2 cellular contexts compared by ENCODE assay signal in the genomic region with DNA sequence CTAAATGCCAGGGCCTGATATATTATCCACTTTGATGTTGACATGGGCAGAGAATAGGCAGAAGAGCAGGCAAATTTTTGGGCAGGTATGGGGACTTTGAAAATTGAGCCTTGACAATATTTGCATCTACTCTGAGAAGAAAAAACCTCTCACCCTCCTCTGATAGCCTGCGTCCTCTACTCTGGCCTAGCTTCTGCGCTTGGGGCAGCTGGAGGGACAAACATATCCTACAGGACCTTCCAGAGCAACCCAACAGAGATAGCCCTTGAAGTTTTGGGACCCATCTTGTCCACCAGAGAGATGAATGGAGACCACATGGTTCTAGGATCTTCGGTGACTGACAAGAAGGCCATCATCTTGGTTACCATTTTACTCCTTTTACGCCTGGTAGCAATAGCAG.
TF ChIP-seq lines count a peak whose summit lies in the region.

A gene with protein sequence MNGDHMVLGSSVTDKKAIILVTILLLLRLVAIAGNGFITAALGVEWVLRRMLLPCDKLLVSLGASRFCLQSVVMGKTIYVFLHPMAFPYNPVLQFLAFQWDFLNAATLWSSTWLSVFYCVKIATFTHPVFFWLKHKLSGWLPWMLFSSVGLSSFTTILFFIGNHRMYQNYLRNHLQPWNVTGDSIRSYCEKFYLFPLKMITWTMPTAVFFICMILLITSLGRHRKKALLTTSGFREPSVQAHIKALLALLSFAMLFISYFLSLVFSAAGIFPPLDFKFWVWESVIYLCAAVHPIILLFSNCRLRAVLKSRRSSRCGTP (plus strand): TSS at position 301 of the 400 bp plus-strand sequence. CDS start 0 bp downstream, at position 301.

TF ChIP-seq in HepG2, 621 proteins besides CTCF, POLR2A, EP300 and RAD21 (continues in another document):
- TF ChIP-seq HMG20A (CRISPR knock-in tag; IDR thresholded peaks at IDR 0.05; ENCODE audit: borderline replicate concordance) (no peak), SPEN (CRISPR knock-in tag; IDR thresholded peaks at IDR 0.05; ENCODE audit: low read depth) (no peak), ZNF800 (CRISPR knock-in tag; IDR thresholded peaks at IDR 0.05) (no peak), ZBED4 (CRISPR knock-in tag; IDR thresholded peaks at IDR 0.05; ENCODE audit: borderline replicate concordance) (no peak)
- TF ChIP-seq, protein P1, sequence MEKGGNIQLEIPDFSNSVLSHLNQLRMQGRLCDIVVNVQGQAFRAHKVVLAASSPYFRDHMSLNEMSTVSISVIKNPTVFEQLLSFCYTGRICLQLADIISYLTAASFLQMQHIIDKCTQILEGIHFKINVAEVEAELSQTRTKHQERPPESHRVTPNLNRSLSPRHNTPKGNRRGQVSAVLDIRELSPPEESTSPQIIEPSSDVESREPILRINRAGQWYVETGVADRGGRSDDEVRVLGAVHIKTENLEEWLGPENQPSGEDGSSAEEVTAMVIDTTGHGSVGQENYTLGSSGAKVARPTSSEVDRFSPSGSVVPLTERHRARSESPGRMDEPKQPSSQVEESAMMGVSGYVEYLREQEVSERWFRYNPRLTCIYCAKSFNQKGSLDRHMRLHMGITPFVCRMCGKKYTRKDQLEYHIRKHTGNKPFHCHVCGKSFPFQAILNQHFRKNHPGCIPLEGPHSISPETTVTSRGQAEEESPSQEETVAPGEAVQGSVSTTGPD (CRISPR knock-in tag; IDR thresholded peaks at IDR 0.05), result no peak
- TF ChIP-seq, protein P2, sequence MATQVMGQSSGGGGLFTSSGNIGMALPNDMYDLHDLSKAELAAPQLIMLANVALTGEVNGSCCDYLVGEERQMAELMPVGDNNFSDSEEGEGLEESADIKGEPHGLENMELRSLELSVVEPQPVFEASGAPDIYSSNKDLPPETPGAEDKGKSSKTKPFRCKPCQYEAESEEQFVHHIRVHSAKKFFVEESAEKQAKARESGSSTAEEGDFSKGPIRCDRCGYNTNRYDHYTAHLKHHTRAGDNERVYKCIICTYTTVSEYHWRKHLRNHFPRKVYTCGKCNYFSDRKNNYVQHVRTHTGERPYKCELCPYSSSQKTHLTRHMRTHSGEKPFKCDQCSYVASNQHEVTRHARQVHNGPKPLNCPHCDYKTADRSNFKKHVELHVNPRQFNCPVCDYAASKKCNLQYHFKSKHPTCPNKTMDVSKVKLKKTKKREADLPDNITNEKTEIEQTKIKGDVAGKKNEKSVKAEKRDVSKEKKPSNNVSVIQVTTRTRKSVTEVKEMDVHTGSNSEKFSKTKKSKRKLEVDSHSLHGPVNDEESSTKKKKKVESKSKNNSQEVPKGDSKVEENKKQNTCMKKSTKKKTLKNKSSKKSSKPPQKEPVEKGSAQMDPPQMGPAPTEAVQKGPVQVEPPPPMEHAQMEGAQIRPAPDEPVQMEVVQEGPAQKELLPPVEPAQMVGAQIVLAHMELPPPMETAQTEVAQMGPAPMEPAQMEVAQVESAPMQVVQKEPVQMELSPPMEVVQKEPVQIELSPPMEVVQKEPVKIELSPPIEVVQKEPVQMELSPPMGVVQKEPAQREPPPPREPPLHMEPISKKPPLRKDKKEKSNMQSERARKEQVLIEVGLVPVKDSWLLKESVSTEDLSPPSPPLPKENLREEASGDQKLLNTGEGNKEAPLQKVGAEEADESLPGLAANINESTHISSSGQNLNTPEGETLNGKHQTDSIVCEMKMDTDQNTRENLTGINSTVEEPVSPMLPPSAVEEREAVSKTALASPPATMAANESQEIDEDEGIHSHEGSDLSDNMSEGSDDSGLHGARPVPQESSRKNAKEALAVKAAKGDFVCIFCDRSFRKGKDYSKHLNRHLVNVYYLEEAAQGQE (IDR thresholded peaks at IDR 0.05; ENCODE audit: borderline replicate concordance in 1 of 2, low read depth in 1 of 2, low read length in 2 of 2), result no peak
- TF ChIP-seq, protein P3, sequence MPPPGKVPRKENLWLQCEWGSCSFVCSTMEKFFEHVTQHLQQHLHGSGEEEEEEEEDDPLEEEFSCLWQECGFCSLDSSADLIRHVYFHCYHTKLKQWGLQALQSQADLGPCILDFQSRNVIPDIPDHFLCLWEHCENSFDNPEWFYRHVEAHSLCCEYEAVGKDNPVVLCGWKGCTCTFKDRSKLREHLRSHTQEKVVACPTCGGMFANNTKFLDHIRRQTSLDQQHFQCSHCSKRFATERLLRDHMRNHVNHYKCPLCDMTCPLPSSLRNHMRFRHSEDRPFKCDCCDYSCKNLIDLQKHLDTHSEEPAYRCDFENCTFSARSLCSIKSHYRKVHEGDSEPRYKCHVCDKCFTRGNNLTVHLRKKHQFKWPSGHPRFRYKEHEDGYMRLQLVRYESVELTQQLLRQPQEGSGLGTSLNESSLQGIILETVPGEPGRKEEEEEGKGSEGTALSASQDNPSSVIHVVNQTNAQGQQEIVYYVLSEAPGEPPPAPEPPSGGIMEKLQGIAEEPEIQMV (CRISPR knock-in tag; IDR thresholded peaks at IDR 0.05; ENCODE audit: low read depth), result no peak

TF ChIP-seq in K562, 482 proteins besides CTCF, POLR2A, EP300 and RAD21:
- no peak for TF ChIP-seq PML (IDR thresholded peaks at IDR 0.05; ENCODE audit: low read length)
- TF ChIP-seq TCFL5 (CRISPR knock-in tag; conservative IDR thresholded peaks at IDR 0.05), result no peak
- TF ChIP-seq RFX5 (IDR thresholded peaks at IDR 0.05; ENCODE audit: low read depth, low read length), result no peak
- no peak for TF ChIP-seq KDM1A (IDR thresholded peaks at IDR 0.05)
- no peak for TF ChIP-seq CEBPB (tag; IDR thresholded peaks at IDR 0.05)
- no peak for TF ChIP-seq SP2 (IDR thresholded peaks at IDR 0.05; ENCODE audit: extremely low read depth, low read depth, low read length, poor library complexity, severe bottlenecking)
- no peak for TF ChIP-seq ZNF12 (CRISPR knock-in tag; IDR thresholded peaks at IDR 0.05)
- TF ChIP-seq, protein P4, sequence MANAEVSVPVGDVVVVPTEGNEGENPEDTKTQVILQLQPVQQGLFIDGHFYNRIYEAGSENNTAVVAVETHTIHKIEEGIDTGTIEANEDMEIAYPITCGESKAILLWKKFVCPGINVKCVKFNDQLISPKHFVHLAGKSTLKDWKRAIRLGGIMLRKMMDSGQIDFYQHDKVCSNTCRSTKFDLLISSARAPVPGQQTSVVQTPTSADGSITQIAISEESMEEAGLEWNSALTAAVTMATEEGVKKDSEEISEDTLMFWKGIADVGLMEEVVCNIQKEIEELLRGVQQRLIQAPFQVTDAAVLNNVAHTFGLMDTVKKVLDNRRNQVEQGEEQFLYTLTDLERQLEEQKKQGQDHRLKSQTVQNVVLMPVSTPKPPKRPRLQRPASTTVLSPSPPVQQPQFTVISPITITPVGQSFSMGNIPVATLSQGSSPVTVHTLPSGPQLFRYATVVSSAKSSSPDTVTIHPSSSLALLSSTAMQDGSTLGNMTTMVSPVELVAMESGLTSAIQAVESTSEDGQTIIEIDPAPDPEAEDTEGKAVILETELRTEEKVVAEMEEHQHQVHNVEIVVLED (CRISPR knock-in tag; IDR thresholded peaks at IDR 0.05), result no peak
- TF ChIP-seq ZBTB40 (IDR thresholded peaks at IDR 0.05), result no peak
- no peak for TF ChIP-seq ZBTB40 (CRISPR knock-in tag; IDR thresholded peaks at IDR 0.05)
